14 cellular contexts compared by ENCODE assay signal in the genomic region with DNA sequence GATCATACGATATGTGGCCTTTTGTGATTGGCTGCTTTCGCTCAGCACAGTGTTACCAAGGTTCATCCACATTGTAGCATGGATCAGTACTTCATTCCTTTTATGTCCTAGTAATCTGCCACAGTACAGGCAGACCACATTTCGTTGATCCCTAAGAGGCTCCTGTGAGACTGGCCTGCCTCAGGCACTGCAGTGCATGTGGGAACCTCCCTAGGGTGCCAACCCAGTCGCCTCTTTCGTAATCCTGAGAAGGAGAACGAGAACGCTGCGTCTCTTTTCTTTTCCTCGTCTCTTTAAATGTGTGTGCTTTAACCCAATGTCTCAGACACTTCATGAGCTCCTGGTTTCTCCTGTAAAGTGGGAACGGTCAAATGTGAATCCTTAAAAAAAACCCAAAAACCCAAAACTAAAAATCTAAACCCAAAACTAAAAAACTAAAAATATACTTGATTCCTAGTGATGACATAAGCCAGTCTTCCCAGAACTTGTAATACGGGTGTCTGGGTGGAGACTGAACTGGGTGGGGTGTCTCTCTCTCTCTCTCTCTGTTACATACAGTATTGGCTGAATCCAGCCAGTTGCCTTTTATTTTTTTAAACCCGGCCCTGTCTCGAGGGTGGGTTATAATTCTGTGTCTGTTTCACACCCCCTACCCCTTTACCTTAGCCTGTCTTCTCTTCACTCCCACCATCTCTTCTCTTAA. TPM values are rescaled to one million over a fixed set of nuclear protein-coding genes. Genes with fewer than 3 reads are reported as not detected.
DNase-seq lines count a peak whose midpoint lies in the region; ATAC-seq and TF ChIP-seq lines count a peak whose summit lies in the region.
"Had no signal": no experiment of that assay in that cellular context is flagged by ENCODE, and none has a peak within 500 bp of the region (broad histone marks: within the 10 kb centered on the region; RNA-seq: fewer than 3 reads in every experiment).

No MANE protein-coding gene starts in this region.

- H3K27ac ChIP-seq in PC-9: peak overlapping the region; percentile 87
- H3K27ac ChIP-seq in right lobe of liver: no peak overlapping the region
- H3K27ac ChIP-seq: breast epithelium, SJSA1 had no signal

- DNase-seq in EH (ENCODE audit: low read depth): peak; percentile 32
- DNase-seq in PC-9: peak; percentile 71 to 89
- peak; percentile 32 to 71 for DNase-seq in foreskin fibroblast
- no peak for DNase-seq in ureter (ENCODE audit: low spot score)
- no peak for DNase-seq in right lobe of liver
- no peak for DNase-seq in stimulated activated CD4-positive, alpha-beta T cell treated with anti-CD3 and anti-CD28 coated beads, Interleukin-1b, Interleukin-23, amount 100 ng/mL, for 48 hours
- DNase-seq: activated B cell treated with CpG ODN at 0.5 μM for 24 hours; activated T-cell treated with anti-CD3 and anti-CD28 coated beads, Interleukin-2, amount 50 U/mL, for 72 hours; H9; NCI-H2081 had no signal

- H3K4me1 ChIP-seq in PC-9 (replicated peaks; ENCODE audit: insufficient read depth) (peaks cover 13% of the 10 kb centered on the region), skeletal muscle satellite cell (ENCODE audit: control insufficient read depth, insufficient read depth, low read length) (peaks cover 6% of the 10 kb centered on the region), right lobe of liver (no peaks in the 10 kb centered on the region)
- H3K4me1 ChIP-seq: breast epithelium, SJSA1 had no signal

- H4K20me1 ChIP-seq in PC-9 (ENCODE audit: insufficient read depth): no peaks in the 10 kb centered on the region

- no peaks in the 10 kb centered on the region for H3K9me2 ChIP-seq in PC-9 (ENCODE audit: insufficient read depth)

- no peaks in the 10 kb centered on the region for H3K79me2 ChIP-seq in PC-9 (ENCODE audit: low read depth)

- peaks cover 17% of the 10 kb centered on the region for H3F3A ChIP-seq in PC-9 (ENCODE audit: insufficient read depth, low read depth)

- 84% methylated on average over 11 of the region's 13 CpGs for WGBS in right lobe of liver (ENCODE audit: insufficient coverage, low coverage, low lambda C conversion rate, missing lambda C conversion rate)

- ATAC-seq in GM19467 (IDR thresholded peaks at IDR 0.05; ENCODE audit: unreplicated experiment) (no peak), right lobe of liver (no peak)
- ATAC-seq: activated T-cell treated with anti-CD3 and anti-CD28 coated beads, Interleukin-2, amount 50 U/mL, for 72 hours had no signal

- H3K4me2 ChIP-seq in PC-9 (peak overlapping the region; percentile 68), skeletal muscle satellite cell (ENCODE audit: low read length) (peak overlapping the region; percentile 24)

- H3K4me3 ChIP-seq in PC-9 (peak overlapping the region; percentile 44; the same call in 1 of the 2 replicates), foreskin fibroblast (ENCODE audit: low read depth in 1 of 2, low read length in 2 of 2) (no peak overlapping the region), skeletal muscle satellite cell (ENCODE audit: low read length) (no peak overlapping the region), right lobe of liver (no peak overlapping the region)
- H3K4me3 ChIP-seq: breast epithelium, SJSA1 had no signal

- no peak overlapping the region for H3K9ac ChIP-seq in skeletal muscle satellite cell (ENCODE audit: low read depth, low read length)

- no peak for TF ChIP-seq POLR2A in right lobe of liver (IDR thresholded peaks at IDR 0.05)

- no TSS peak for BruUV-seq in PC-9 (replicated peaks; lab: Mats Ljungman, UMichigan)

- H3K27me3 ChIP-seq in PC-9 (ENCODE audit: insufficient read depth, low read depth) (no peaks in the 10 kb centered on the region), skeletal muscle satellite cell (ENCODE audit: control insufficient read depth, insufficient read depth, low read length) (no peaks in the 10 kb centered on the region), right lobe of liver (no peaks in the 10 kb centered on the region)
- H3K27me3 ChIP-seq: breast epithelium, SJSA1 had no signal

- H2AFZ ChIP-seq in PC-9: peak overlapping the region; percentile 10; the same call in 1 of the 2 replicates

- H3K36me3 ChIP-seq in PC-9 (ENCODE audit: low read depth): no peaks in the 10 kb centered on the region; the same call in 1 of the 2 replicates
- H3K36me3 ChIP-seq in skeletal muscle satellite cell (ENCODE audit: insufficient read depth, low read length): peaks cover 36% of the 10 kb centered on the region
- H3K36me3 ChIP-seq in right lobe of liver: peaks cover 0 to 6% (median 0%) of the 10 kb centered on the region in 4 donors
- H3K36me3 ChIP-seq: breast epithelium had no signal

- intact Hi-C loops in PC-9 (cut with micrococcal nuclease; ENCODE audit: unreplicated experiment): no loop called here
- intact Hi-C loops in right lobe of liver (cut with DNase I): no loop called here

- CTCF ChIA-PET in PC-9 (lab: Charles Lee): no interaction called here

- POLR2A ChIA-PET in PC-9 (lab: Charles Lee; ENCODE audit: unreplicated experiment): interaction anchor here (0.6 kb wide), 1 partner anchor 165 kb away, joined by 4 read pairs; a partner anchor contains a TSS

- TF ChIP-seq CTCF in PC-9 (conservative IDR thresholded peaks at IDR 0.05) (no peak), foreskin fibroblast (IDR thresholded peaks at IDR 0.05; ENCODE audit: low read depth, low read length) (no peak), right lobe of liver (IDR thresholded peaks at IDR 0.05) (no peak)

- H3K9me3 ChIP-seq in PC-9 (ENCODE audit: insufficient read depth, low read depth) (no peaks in the 10 kb centered on the region), skeletal muscle satellite cell (replicated peaks; ENCODE audit: low read length) (no peaks in the 10 kb centered on the region), right lobe of liver (no peaks in the 10 kb centered on the region)
- H3K9me3 ChIP-seq: breast epithelium, SJSA1 had no signal

RNA-seq across cellular contexts. Expression of a gene that starts 14.9 kb away (rescaled TPM):
- 46.8 and 48.5 TPM in 2 replicates for total RNA-seq in PC-9 (2021)
- total RNA-seq in skeletal muscle satellite cell (2012; rRNA removed): 16.4 and 28.9 TPM in 2 replicates
- 31.4 TPM for total RNA-seq in ureter
- 10 to 100 TPM in 1 of 6 experiments, 1 to 10 TPM in 5; 3.2 to 11.3 (median 4.8) TPM for total RNA-seq in right lobe of liver

Comparison
In these comparisons a context has a peak if more than half of its experiments do, and no peak if none do; other contexts are left out.
1. DNase-seq: peak in EH (single experiment), PC-9 (2 of 2) and foreskin fibroblast (2 of 2); none in ureter (single experiment), right lobe of liver (0 of 3) and stimulated activated CD4-positive, alpha-beta T cell treated with anti-CD3 and anti-CD28 coated beads, Interleukin-1b, Interleukin-23, amount 100 ng/mL, for 48 hours (single experiment).